In the genomic region with DNA sequence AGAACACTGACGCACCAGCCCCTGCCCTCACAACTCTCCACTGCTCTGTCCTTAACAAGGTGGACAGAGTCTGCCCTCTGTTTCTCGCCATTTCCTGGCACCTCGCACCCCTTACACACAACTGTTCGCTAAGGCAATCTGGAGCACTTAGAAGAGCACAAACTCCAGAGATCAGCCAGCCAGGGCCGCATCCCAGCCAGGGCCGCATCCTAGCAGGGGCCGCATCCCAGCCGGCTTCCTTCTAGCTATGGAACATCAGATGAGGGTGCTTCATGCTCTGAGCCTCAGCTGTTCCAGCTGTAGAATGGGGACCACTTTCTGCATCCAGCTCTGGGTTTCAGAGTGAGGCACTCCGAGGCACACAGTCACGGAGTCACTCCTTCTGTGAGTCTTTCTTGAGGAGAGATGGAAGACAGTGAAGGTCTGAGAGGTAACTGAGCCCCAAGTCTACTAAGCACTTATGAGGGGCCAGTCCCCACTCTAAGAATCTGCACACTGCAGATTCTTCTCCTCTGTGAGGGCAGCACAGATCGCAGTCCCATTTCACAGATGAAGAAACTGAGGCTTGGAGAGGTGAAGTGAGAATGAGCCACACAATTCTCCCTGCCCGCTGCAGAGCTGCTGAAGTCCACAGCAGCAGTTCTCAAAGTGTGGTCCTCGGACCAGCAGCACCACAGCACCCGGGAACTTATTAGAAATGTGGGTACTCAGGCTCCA, we compare ENCODE assay signal across 1 cellular context.
TF ChIP-seq lines count a peak whose summit lies in the region.

No MANE protein-coding gene starts in this region.

TF ChIP-seq in HepG2, 621 proteins besides CTCF, POLR2A, EP300 and RAD21:
- TF ChIP-seq CREBL2 (CRISPR knock-in tag; IDR thresholded peaks at IDR 0.05; ENCODE audit: borderline replicate concordance) = no peak
- TF ChIP-seq CHD4 (IDR thresholded peaks at IDR 0.05; ENCODE audit: borderline replicate concordance, low read length) = peak; percentile 87; the same call in 1 of the 2 replicates
- TF ChIP-seq ADNP (CRISPR knock-in tag; IDR thresholded peaks at IDR 0.05) = peak; percentile 34; the same call in 1 of the 2 replicates
- no peak for TF ChIP-seq ZIK1 (CRISPR knock-in tag; IDR thresholded peaks at IDR 0.05; ENCODE audit: borderline replicate concordance, low read depth)
- TF ChIP-seq ZNF629 (CRISPR knock-in tag; conservative IDR thresholded peaks at IDR 0.05) = peak; percentile 96
- no peak for TF ChIP-seq HMGA1 (CRISPR knock-in tag; conservative IDR thresholded peaks at IDR 0.05)
- no peak for TF ChIP-seq ZNF205 (CRISPR knock-in tag; IDR thresholded peaks at IDR 0.05)
- peak; percentile 85 for TF ChIP-seq ZMYM3 (CRISPR knock-in tag; IDR thresholded peaks at IDR 0.05)
- TF ChIP-seq RCOR2 (CRISPR knock-in tag; IDR thresholded peaks at IDR 0.05) = 0 out of 2 replicates have a peak, but pooled peaks have one; percentile 16
TF ChIP-seq in HepG2: peak in this region for 5.
